Comparison of ENCODE assay signal across 10 cellular contexts in the genomic region with DNA sequence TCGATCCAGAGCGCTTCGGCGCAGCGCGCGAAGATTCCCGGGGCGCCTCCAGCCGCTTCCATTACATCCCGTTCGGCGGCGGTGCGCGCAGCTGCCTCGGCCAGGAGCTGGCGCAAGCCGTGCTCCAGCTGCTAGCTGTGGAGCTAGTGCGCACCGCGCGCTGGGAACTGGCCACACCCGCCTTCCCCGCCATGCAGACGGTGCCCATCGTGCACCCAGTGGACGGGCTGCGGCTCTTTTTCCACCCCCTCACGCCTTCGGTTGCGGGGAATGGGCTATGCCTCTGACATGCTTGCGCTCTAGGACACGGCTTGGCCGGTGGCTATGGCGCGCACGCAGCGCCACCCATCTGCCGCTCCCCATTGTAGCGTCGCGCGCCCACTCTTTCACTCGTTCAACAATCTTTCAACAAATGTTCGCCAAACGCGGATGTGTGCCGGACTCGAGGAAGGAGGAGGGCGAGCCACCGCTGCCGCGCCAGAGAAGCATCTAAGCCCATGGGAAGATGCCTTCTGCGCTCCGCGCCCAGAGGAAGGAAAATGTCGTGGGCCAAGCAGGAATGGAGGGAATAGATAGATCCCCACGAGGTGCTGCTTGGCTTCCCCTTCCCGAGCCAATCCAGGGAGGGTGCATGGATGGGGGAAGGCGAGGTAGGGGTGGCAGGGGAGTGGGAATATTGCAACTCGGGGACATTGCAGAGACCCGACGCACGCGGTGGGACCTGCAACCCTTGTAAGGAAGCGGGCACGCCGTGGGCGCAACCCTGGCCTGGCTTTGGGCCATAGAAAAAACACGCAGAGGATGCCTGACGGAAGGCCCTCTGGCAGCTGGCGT. TPM values are rescaled to one million over a fixed set of nuclear protein-coding genes. Genes with fewer than 3 reads are reported as not detected.
DNase-seq lines count a peak whose midpoint lies in the region; ATAC-seq and TF ChIP-seq lines count a peak whose summit lies in the region.
"Had no signal": no experiment of that assay in that cellular context is flagged by ENCODE, and none has a peak within 500 bp of the region (broad histone marks: within the 10 kb centered on the region; RNA-seq: fewer than 3 reads in every experiment).

No MANE protein-coding gene starts in this region.

- H3K27ac Mint-ChIP-seq in osteocyte (ENCODE audit: unreplicated experiment): no peak overlapping the region

- H3K4me3 ChIP-seq in epithelial cell of esophagus (ENCODE audit: low read length): no peak overlapping the region

- H3K36me3 Mint-ChIP-seq in osteocyte (ENCODE audit: unreplicated experiment): no peaks in the 10 kb centered on the region

- ATAC-seq in GM21360 (IDR thresholded peaks at IDR 0.05; ENCODE audit: unreplicated experiment) (no peak), HG03045 (IDR thresholded peaks at IDR 0.05; ENCODE audit: unreplicated experiment) (no peak)

- DNase-seq in NCI-H2227 (lab: John Stamatoyannopoulos, UW; ENCODE audit: unreplicated experiment) (peak; percentile 45), NCI-H2227 treated with DMSO at 0.1 percent for 48 hours (lab: John Stamatoyannopoulos, UW) (no peak), KBM-7 (peak; percentile 65), epithelial cell of esophagus (ENCODE audit: low read depth) (peak; percentile 46), osteocyte (ENCODE audit: extremely low spot score, unreplicated experiment) (no peak), NCI-H524 treated with DMSO at 0.1 percent for 48 hours (lab: John Stamatoyannopoulos, UW) (no peak)
- DNase-seq: activated naive CD4-positive, alpha-beta T cell treated with Interleukin-2 at 50 U/mL for 16 hours had no signal

- in situ Hi-C loops in KBM-7 (cut with MboI; ENCODE audit: low pct_unique_long_range_greater_than_20kb, low sequenced_read_pairs): no loop called here

- no peaks in the 10 kb centered on the region for H3K9me3 Mint-ChIP-seq in osteocyte (ENCODE audit: unreplicated experiment)

- H3K4me3 Mint-ChIP-seq in osteocyte (ENCODE audit: unreplicated experiment): peak overlapping the region; percentile 39

- TF ChIP-seq CTCF in epithelial cell of esophagus (IDR thresholded peaks at IDR 0.05; ENCODE audit: insufficient read depth, low read depth, low read length, missing control alignments) (no peak), osteocyte (IDR thresholded peaks at IDR 0.05) (peak; percentile 27)

- H3K27me3 Mint-ChIP-seq in osteocyte (ENCODE audit: unreplicated experiment): peaks cover 84% of the 10 kb centered on the region

- H3K4me1 Mint-ChIP-seq in osteocyte (ENCODE audit: unreplicated experiment): peaks cover 34% of the 10 kb centered on the region

RNA-seq across cellular contexts. Expression of gene CYP26A1, which starts 5.1 kb away (rescaled TPM):
- not detected in 2 replicates for total RNA-seq in osteocyte

RNA-seq across cellular contexts. Expression of gene CYP26C1, which starts 8.0 kb away (rescaled TPM):
- 0.08 TPM in 1 of 2 replicates, not detected in the other for total RNA-seq in osteocyte
- total RNA-seq: skeletal muscle tissue had no signal

Comparison
In these comparisons a context has a peak if more than half of its experiments do, and no peak if none do; other contexts are left out.
1. DNase-seq: peak in NCI-H2227 (single experiment), KBM-7 (single experiment) and epithelial cell of esophagus (single experiment); none in NCI-H2227 treated with DMSO at 0.1 percent for 48 hours (single experiment), osteocyte (single experiment) and NCI-H524 treated with DMSO at 0.1 percent for 48 hours (single experiment).